18 cellular contexts compared by ENCODE assay signal in the genomic region with DNA sequence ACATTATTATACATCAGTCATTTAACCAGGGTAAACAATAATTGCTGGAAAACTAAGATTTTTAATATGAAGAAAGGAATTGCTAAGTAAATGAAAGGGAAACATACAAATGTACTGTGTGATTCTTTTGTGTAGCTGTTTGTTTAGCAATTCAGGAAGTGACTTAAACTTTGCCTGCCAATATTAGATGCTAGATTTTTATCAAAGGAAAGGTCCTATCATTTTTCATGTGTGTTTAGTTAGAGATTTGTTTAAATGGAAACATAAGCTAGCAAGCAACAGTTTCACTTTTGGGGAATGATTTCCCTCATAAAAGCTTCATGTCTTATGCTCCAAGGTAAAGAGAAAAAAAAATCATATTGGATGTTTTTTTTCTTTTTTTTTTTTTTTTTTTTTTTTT.
A peak's percentile ranks its signal among the peaks of the same experiment; 100 is the strongest.
DNase-seq lines count a peak whose midpoint lies in the region; ATAC-seq, FAIRE-seq and TF ChIP-seq lines count a peak whose summit lies in the region.
"Had no signal": no experiment of that assay in that cellular context is flagged by ENCODE, and none has a peak within 500 bp of the region (broad histone marks: within the 10 kb centered on the region; RNA-seq: fewer than 3 reads in every experiment).

No MANE protein-coding gene starts in this region.

- H3K27ac ChIP-seq in PC-3 (ENCODE audit: low read length) (peak overlapping the region; percentile 58), pancreas (peak overlapping the region in 1 of 4 donors; percentile 11), left ventricle myocardium inferior (replicated peaks) (no peak overlapping the region)
- H3K27ac ChIP-seq: GM23248 had no signal

- no peaks in the 10 kb centered on the region for H3K9me2 ChIP-seq in PC-3 (replicated peaks; ENCODE audit: low read length)

- H3K27me3 ChIP-seq in PC-3 (ENCODE audit: low read length) (no peaks in the 10 kb centered on the region), pancreas (no peaks in the 10 kb centered on the region), left ventricle myocardium inferior (ENCODE audit: low read depth) (no peaks in the 10 kb centered on the region)
- H3K27me3 ChIP-seq: hepatocyte had no signal

- no peak for FAIRE-seq in pancreas (lab: Jason Lieb, UNC)
- FAIRE-seq: G401.6 had no signal

- peak; percentile 55 for DNase-seq in EH (ENCODE audit: low read depth)
- peak; percentile 52 for DNase-seq in NCI-H1105 treated with DMSO at 0.1 percent for 48 hours (lab: John Stamatoyannopoulos, UW)
- DNase-seq in PC-3, result peak; percentile 55
- DNase-seq in pancreas, result no peak
- DNase-seq in left ventricle myocardium inferior, result no peak
- no peak for DNase-seq in GM13976 (ENCODE audit: low spot score)
- DNase-seq in central memory CD4-positive, alpha-beta T cell, result no peak
- DNase-seq: activated CD4-positive, CD25-positive, alpha-beta regulatory T cell; activated CD8-positive, alpha-beta memory T cell treated with anti-CD3 and anti-CD28 coated beads for 24 hours; GM23248; naive thymus-derived CD4-positive, alpha-beta T cell; NCI-H524; OCI-M1; stimulated activated CD4-positive, alpha-beta T cell treated with anti-CD3 and anti-CD28 coated beads, Interleukin-1b, Interleukin-23, amount 100 ng/mL, for 48 hours; trophoblast cell had no signal

- no peaks in the 10 kb centered on the region for H4K20me1 ChIP-seq in PC-3 (ENCODE audit: low read length)

- intact Hi-C loops in PC-3 (cut with micrococcal nuclease), result no loop called here
- intact Hi-C loops in pancreas (cut with DNase I), result no loop called here
- intact Hi-C loops in left ventricle myocardium inferior (cut with micrococcal nuclease), result no loop called here

- H3K79me2 ChIP-seq in PC-3 (ENCODE audit: low read length), result no peaks in the 10 kb centered on the region
- H3K79me2 ChIP-seq: hepatocyte had no signal

- H3F3A ChIP-seq in PC-3 (ENCODE audit: low read length, unreplicated experiment), result no peaks in the 10 kb centered on the region

- TF ChIP-seq CTCF in PC-3 (conservative IDR thresholded peaks at IDR 0.05; ENCODE audit: low read depth, low read length), result no peak
- TF ChIP-seq CTCF in pancreas (IDR thresholded peaks at IDR 0.05), result no peak
- TF ChIP-seq CTCF in left ventricle myocardium inferior (IDR thresholded peaks at IDR 0.05; ENCODE audit: borderline replicate concordance), result no peak
- no peak for TF ChIP-seq CTCF in GM13976 (IDR thresholded peaks at IDR 0.05; ENCODE audit: borderline replicate concordance, control extremely low read depth, extremely low read depth, insufficient read depth, missing control alignments)

- no TSS peak for BruUV-seq in PC-3 (replicated peaks; lab: Mats Ljungman, UMichigan)

- in situ Hi-C loops in GM13976 (cut with MboI; ENCODE audit: low sequenced_read_pairs, unreplicated experiment), result no loop called here

- H3K4me3 ChIP-seq in PC-3 (ENCODE audit: low read length) (no peak overlapping the region), pancreas (no peak overlapping the region), left ventricle myocardium inferior (no peak overlapping the region)
- H3K4me3 ChIP-seq: GM23248, hepatocyte had no signal

- no peaks in the 10 kb centered on the region for H3K36me3 ChIP-seq in PC-3 (ENCODE audit: low read depth, low read length)
- no peaks in the 10 kb centered on the region for H3K36me3 ChIP-seq in pancreas
- no peaks in the 10 kb centered on the region for H3K36me3 ChIP-seq in left ventricle myocardium inferior

- H3K4me1 ChIP-seq in PC-3 (ENCODE audit: insufficient read depth, low read length) (peaks cover 11% of the 10 kb centered on the region), pancreas (no peaks in the 10 kb centered on the region), left ventricle myocardium inferior (peaks cover 72% of the 10 kb centered on the region)

- H3K4me2 ChIP-seq in PC-3 (ENCODE audit: low read length), result peak overlapping the region; percentile 31; the same call in 1 of the 2 replicates
- H3K4me2 ChIP-seq: hepatocyte had no signal

- POLR2A ChIA-PET in PC-3 (lab: Charles Lee; ENCODE audit: unreplicated experiment), result no interaction called here

- ATAC-seq in PC-3, result peak; percentile 33
- peak in 3 of 4 donors; percentile 15 to 37 (median 17) for ATAC-seq in pancreas
- no peak for ATAC-seq in GM19455 (IDR thresholded peaks at IDR 0.05; ENCODE audit: unreplicated experiment)
- ATAC-seq: naive thymus-derived CD4-positive, alpha-beta T cell had no signal

- H3K9ac ChIP-seq in PC-3 (ENCODE audit: low read length), result no peak overlapping the region
- H3K9ac ChIP-seq: GM23248 had no signal

- no peak overlapping the region for H2AFZ ChIP-seq in PC-3 (ENCODE audit: low read length)
- H2AFZ ChIP-seq: GM23248, hepatocyte had no signal

- H3K9me3 ChIP-seq in PC-3 (ENCODE audit: low read length) (no peaks in the 10 kb centered on the region), pancreas (no peaks in the 10 kb centered on the region), left ventricle myocardium inferior (replicated peaks) (no peaks in the 10 kb centered on the region)

- CTCF ChIA-PET in PC-3 (lab: Charles Lee), result interaction anchor here (0.6 kb wide), 1 partner anchor 257 kb away, joined by 5 read pairs; no protein-coding TSS in a partner anchor

Comparison
In these comparisons a context has a peak if more than half of its experiments do, and no peak if none do; other contexts are left out.
1. DNase-seq: peak in EH (single experiment), NCI-H1105 treated with DMSO at 0.1 percent for 48 hours (single experiment) and PC-3 (single experiment); none in pancreas (0 of 6), left ventricle myocardium inferior (single experiment), GM13976 (single experiment) and central memory CD4-positive, alpha-beta T cell (single experiment).